ENCODE assay signal across 8 cellular contexts in the genomic region with DNA sequence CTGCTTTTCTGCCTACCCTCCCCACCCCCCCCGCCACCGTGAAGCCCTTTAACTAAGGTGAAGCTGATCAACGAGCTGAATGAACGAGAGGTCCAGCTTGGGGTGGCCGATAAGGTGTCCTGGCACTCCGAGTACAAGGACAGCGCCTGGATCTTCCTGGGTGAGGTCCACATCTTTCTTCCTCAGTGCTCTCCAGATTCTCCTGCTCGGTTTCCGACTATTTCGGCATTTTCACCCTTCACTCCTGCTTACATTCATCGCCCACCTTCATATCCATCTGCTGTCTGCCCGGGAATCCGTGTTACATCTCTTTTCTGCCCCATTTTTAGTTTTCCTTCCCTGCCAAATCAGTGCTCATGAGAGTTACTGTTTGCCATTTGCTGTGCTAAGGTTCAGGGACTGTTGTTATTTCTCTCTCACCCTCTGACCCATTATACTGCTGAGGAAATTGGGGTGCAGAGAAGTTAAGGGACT. TPM values are rescaled to one million over a fixed set of nuclear protein-coding genes. Genes with fewer than 3 reads are reported as not detected.
A peak's percentile ranks its signal among the peaks of the same experiment; 100 is the strongest.
DNase-seq lines count a peak whose midpoint lies in the region; ATAC-seq and TF ChIP-seq lines count a peak whose summit lies in the region.

No MANE protein-coding gene starts in this region.

- no peak overlapping the region for H2AFZ ChIP-seq in Karpas-422 (ENCODE audit: low read length)

- no peak for DNase-seq in CD14-positive monocyte (ENCODE audit: low spot score)
- no peak for DNase-seq in Karpas-422
- DNase-seq in coronary artery (ENCODE audit: low spot score), result no peak
- no peak for DNase-seq in nephron progenitor cell
- DNase-seq in RKO (ENCODE audit: low spot score), result no peak
- no peak for DNase-seq in EL
- DNase-seq in GF-D8 (lab: John Stamatoyannopoulos, UW), result no peak

- H3K4me3 Mint-ChIP-seq in CD14-positive monocyte, result peak overlapping the region; percentile 79 to 97
- H3K4me3 Mint-ChIP-seq in nephron progenitor cell, result peak overlapping the region; percentile 94

- H3K4me3 ChIP-seq in Karpas-422 (ENCODE audit: low read length) (peak overlapping the region; percentile 68), coronary artery (peak overlapping the region; percentile 83)

- no peaks in the 10 kb centered on the region for H3K36me3 ChIP-seq in Karpas-422 (ENCODE audit: insufficient read depth, low read length)

- H3K27ac ChIP-seq in Karpas-422 (ENCODE audit: low read length), result no peak overlapping the region
- H3K27ac ChIP-seq in coronary artery, result peak overlapping the region; percentile 43 to 89

- H3K9me3 ChIP-seq in Karpas-422 (ENCODE audit: low read length), result no peaks in the 10 kb centered on the region

- H4K20me1 ChIP-seq in Karpas-422 (ENCODE audit: insufficient read depth, low read depth, low read length), result no peaks in the 10 kb centered on the region

- H3K79me2 ChIP-seq in Karpas-422 (ENCODE audit: low read length), result peaks cover 12% of the 10 kb centered on the region

- H3K27me3 Mint-ChIP-seq in CD14-positive monocyte (ENCODE audit: low read depth in 3 of 3), result peaks cover 3 to 8% (median 3%) of the 10 kb centered on the region in 3 donors
- peaks cover 17% of the 10 kb centered on the region for H3K27me3 Mint-ChIP-seq in nephron progenitor cell (ENCODE audit: low read depth, poor library complexity)

- intact Hi-C loops in CD14-positive monocyte (cut with micrococcal nuclease), result loop anchor here in 1 of 2 donors (10.0 kb wide), 1 partner anchor 503 kb away; a partner anchor contains a TSS

- H3K9me2 ChIP-seq in Karpas-422 (replicated peaks; ENCODE audit: insufficient read depth, low read length), result no peaks in the 10 kb centered on the region

- H3K4me2 ChIP-seq in Karpas-422 (ENCODE audit: low read depth, low read length, poor library complexity, severe bottlenecking), result peak overlapping the region; percentile 63

- ATAC-seq in HG02642 (IDR thresholded peaks at IDR 0.05; ENCODE audit: poor library complexity, unreplicated experiment), result no peak

- peaks cover 11 to 13% of the 10 kb centered on the region in 2 donors for H3K36me3 Mint-ChIP-seq in CD14-positive monocyte
- peaks cover 19% of the 10 kb centered on the region for H3K36me3 Mint-ChIP-seq in nephron progenitor cell (ENCODE audit: low read depth)

- H3K4me1 Mint-ChIP-seq in CD14-positive monocyte (peaks cover 10% of the 10 kb centered on the region), nephron progenitor cell (peaks cover 7% of the 10 kb centered on the region)

- peaks cover 8% of the 10 kb centered on the region; the same call in 1 of the 2 replicates for H3K4me1 ChIP-seq in Karpas-422 (ENCODE audit: low read length)

- TF ChIP-seq CTCF in CD14-positive monocyte (IDR thresholded peaks at IDR 0.05) (no peak), coronary artery (IDR thresholded peaks at IDR 0.05) (no peak), nephron progenitor cell (IDR thresholded peaks at IDR 0.05) (no peak)

- no peaks in the 10 kb centered on the region for H3K27me3 ChIP-seq in Karpas-422 (ENCODE audit: low read length)

- H3K9me3 Mint-ChIP-seq in CD14-positive monocyte (no peaks in the 10 kb centered on the region), nephron progenitor cell (peaks cover 19% of the 10 kb centered on the region)

- H3K27ac Mint-ChIP-seq in CD14-positive monocyte (peak overlapping the region in 6 of 7 donors; percentile 54 to 93 (median 85)), nephron progenitor cell (peak overlapping the region; percentile 9)

- peak overlapping the region; percentile 75 for H3K9ac ChIP-seq in Karpas-422 (ENCODE audit: low read length)

RNA-seq across cellular contexts. Expression of a gene that starts 0.5 kb away (rescaled TPM):
- polyA plus RNA-seq in CD14-positive monocyte, result 10 to 100 TPM; 13.1 to 15.0 TPM
- 16.0 and 30.0 TPM in 2 replicates for total RNA-seq in Karpas-422 (2014; rRNA removed; shearing (Covaris generic); ENCODE audit: low replicate concordance)

RNA-seq across cellular contexts. Expression of a gene that starts 16.8 kb away (rescaled TPM):
- not detected for polyA plus RNA-seq in CD14-positive monocyte
- total RNA-seq in Karpas-422 (2014; rRNA removed; shearing (Covaris generic); ENCODE audit: low replicate concordance), result not detected in 2 replicates
